In genomic region chr19:4647676-4648644, GRCh38 we compare ENCODE assay signal across 1 cellular context.
TF ChIP-seq lines count a peak whose summit lies in the region.

No MANE protein-coding gene starts in this region.

TF ChIP-seq in K562, 482 proteins besides CTCF, POLR2A, EP300 and RAD21:
- TF ChIP-seq CEBPB (tag; IDR thresholded peaks at IDR 0.05) (no peak), ZBTB33 (CRISPR knock-in tag; IDR thresholded peaks at IDR 0.05) (0 out of 2 replicates have a peak, but pooled peaks have one; percentile 25), POLR2H (tag; IDR thresholded peaks at IDR 0.05; ENCODE audit: low read depth) (no peak), BCL6 (CRISPR knock-in tag; IDR thresholded peaks at IDR 0.05) (no peak), ATF6 (CRISPR knock-in tag; IDR thresholded peaks at IDR 0.05) (no peak), POLR2G (IDR thresholded peaks at IDR 0.05; ENCODE audit: low read depth, low read length) (0 out of 2 replicates have a peak, but pooled peaks have one; percentile 26), GABPA (tag; conservative IDR thresholded peaks at IDR 0.05; ENCODE audit: low read depth) (no peak), ZNF121 (CRISPR knock-in tag; conservative IDR thresholded peaks at IDR 0.05) (peak; percentile 52), ILK (tag; IDR thresholded peaks at IDR 0.05; ENCODE audit: borderline replicate concordance, low read depth) (no peak), EHMT2 (IDR thresholded peaks at IDR 0.05) (no peak), ZNF644 (tag; IDR thresholded peaks at IDR 0.05; ENCODE audit: low read depth) (no peak), ZBTB1 (CRISPR knock-in tag; IDR thresholded peaks at IDR 0.05; ENCODE audit: borderline replicate concordance, low read depth) (no peak), HMGN3 (IDR thresholded peaks at IDR 0.05; ENCODE audit: borderline replicate concordance, extremely low read depth, insufficient read length, low read depth, low read length) (no peak)
